In genomic region chr12:25436206-25436912, GRCh38 we compare ENCODE assay signal across 8 cellular contexts.
DNase-seq lines count a peak whose midpoint lies in the region; ATAC-seq and TF ChIP-seq lines count a peak whose summit lies in the region.

No MANE protein-coding gene starts in this region.

- H3K36me3 Mint-ChIP-seq in activated T-helper 17 cell treated with anti-CD3 and anti-CD28 coated beads, Interleukin-2, amount 50 U/mL, for 72 hours (ENCODE audit: low read depth): no peaks in the 10 kb centered on the region

- H3K27me3 Mint-ChIP-seq in activated T-helper 17 cell treated with anti-CD3 and anti-CD28 coated beads, Interleukin-2, amount 50 U/mL, for 72 hours: peaks cover 4% of the 10 kb centered on the region

- H3K27ac Mint-ChIP-seq in activated T-helper 17 cell treated with anti-CD3 and anti-CD28 coated beads, Interleukin-2, amount 50 U/mL, for 72 hours: no peak overlapping the region

- no peaks in the 10 kb centered on the region for H3K9me3 Mint-ChIP-seq in activated T-helper 17 cell treated with anti-CD3 and anti-CD28 coated beads, Interleukin-2, amount 50 U/mL, for 72 hours

- peak; percentile 86 for DNase-seq in AG10803 (ENCODE audit: low read depth)
- peak; percentile 78 for DNase-seq in GM12865 (ENCODE audit: low read depth)
- peak; percentile 37 for DNase-seq in NCI-H510A (lab: John Stamatoyannopoulos, UW)
- peak; percentile 68 for DNase-seq in glomerular visceral epithelial cell (ENCODE audit: extremely low spot score)
- DNase-seq in pons (ENCODE audit: low spot score): peak; percentile 91
- DNase-seq in stimulated activated CD4-positive, alpha-beta T cell treated with anti-CD3 and anti-CD28 coated beads, Interleukin-4, amount 100 ng/mL, for 4 hours: no peak

- H3K4me3 ChIP-seq in AG10803 (ENCODE audit: low read length) (peak overlapping the region; percentile 37), GM12865 (ENCODE audit: low read depth, low read length) (0 out of 2 replicates have a peak overlapping the region, but pooled peaks have one; percentile 3)

- H3K4me3 Mint-ChIP-seq in activated T-helper 17 cell treated with anti-CD3 and anti-CD28 coated beads, Interleukin-2, amount 50 U/mL, for 72 hours: peak overlapping the region; percentile 45

- ATAC-seq in HG03103 (IDR thresholded peaks at IDR 0.05; ENCODE audit: low read depth, unreplicated experiment): peak; percentile 79
- no peak for ATAC-seq in activated T-helper 17 cell treated with anti-CD3 and anti-CD28 coated beads, Interleukin-2, amount 50 U/mL, for 72 hours (replicated peaks)

- TF ChIP-seq CTCF in AG10803 (conservative IDR thresholded peaks at IDR 0.05; ENCODE audit: low read length) (peak; percentile 94), GM12865 (IDR thresholded peaks at IDR 0.05; ENCODE audit: insufficient read depth, low read depth, low read length, missing control alignments) (peak; percentile 69)

- H3K4me1 Mint-ChIP-seq in activated T-helper 17 cell treated with anti-CD3 and anti-CD28 coated beads, Interleukin-2, amount 50 U/mL, for 72 hours: no peaks in the 10 kb centered on the region

Comparison
In these comparisons a context has a peak if more than half of its experiments do, and no peak if none do; other contexts are left out.
1. DNase-seq: peak in AG10803 (single experiment), GM12865 (single experiment), NCI-H510A (single experiment), glomerular visceral epithelial cell (single experiment) and pons (single experiment); none in stimulated activated CD4-positive, alpha-beta T cell treated with anti-CD3 and anti-CD28 coated beads, Interleukin-4, amount 100 ng/mL, for 4 hours (0 of 2).